In the genomic region with DNA sequence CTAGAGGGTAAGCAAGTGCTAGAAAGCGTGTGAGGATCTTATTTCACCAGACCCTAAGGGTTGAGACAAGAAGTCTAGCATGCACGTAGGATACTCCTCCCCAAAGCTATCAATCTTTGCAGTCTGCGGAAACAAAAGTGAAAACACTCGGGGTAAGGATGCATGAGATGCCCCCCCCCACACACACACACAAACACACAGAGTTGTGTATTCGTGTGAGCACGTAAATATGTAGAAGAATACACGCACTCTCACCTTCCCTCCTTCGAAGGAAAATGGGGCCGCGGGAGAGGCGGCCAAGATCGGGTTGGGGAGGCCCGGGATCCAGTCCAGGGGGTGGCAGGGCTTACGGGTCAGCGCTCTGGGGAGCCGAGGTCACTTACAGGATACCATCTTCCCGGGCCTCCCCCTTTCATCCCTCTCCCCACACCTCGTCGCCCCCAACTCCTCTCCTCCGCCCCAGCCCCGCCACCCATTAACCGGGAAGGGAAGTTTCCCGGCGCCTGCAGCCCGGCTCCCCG, we compare ENCODE assay signal across 8 cellular contexts. TPM values are rescaled to one million over a fixed set of nuclear protein-coding genes. Genes with fewer than 3 reads are reported as not detected.
DNase-seq lines count a peak whose midpoint lies in the region; ATAC-seq and TF ChIP-seq lines count a peak whose summit lies in the region.

No MANE protein-coding gene starts in this region.

- no peaks in the 10 kb centered on the region for H3K36me3 ChIP-seq in fibroblast of lung (ENCODE audit: control insufficient read depth, insufficient read depth, low read length)

- no peaks in the 10 kb centered on the region for H3K9me3 ChIP-seq in fibroblast of lung (ENCODE audit: control insufficient read depth, insufficient read depth, low read depth, low read length)

- H3K27ac Mint-ChIP-seq in nephron progenitor cell, result peak overlapping the region; percentile 77

- H3K4me3 Mint-ChIP-seq in nephron progenitor cell, result peak overlapping the region; percentile 92

- peaks cover 49% of the 10 kb centered on the region for H3K79me2 ChIP-seq in fibroblast of lung (ENCODE audit: control insufficient read depth, insufficient read depth, low read length)

- ATAC-seq in GM19397 (IDR thresholded peaks at IDR 0.05; ENCODE audit: unreplicated experiment) (peak; percentile 29), HG03442 (IDR thresholded peaks at IDR 0.05; ENCODE audit: unreplicated experiment) (peak; percentile 30)

- peaks cover 36% of the 10 kb centered on the region for H3K4me1 Mint-ChIP-seq in nephron progenitor cell

- peaks cover 3% of the 10 kb centered on the region for H3K27me3 Mint-ChIP-seq in nephron progenitor cell (ENCODE audit: low read depth, poor library complexity)

- H2AFZ ChIP-seq in fibroblast of lung (ENCODE audit: low read length), result peak overlapping the region; percentile 19

- no peaks in the 10 kb centered on the region for H3K27me3 ChIP-seq in fibroblast of lung (ENCODE audit: control insufficient read depth, insufficient read depth, low read length)

- H3K4me2 ChIP-seq in fibroblast of lung (ENCODE audit: extremely low read depth, insufficient read depth, low read length), result peak overlapping the region; percentile 81

- H3K4me1 ChIP-seq in fibroblast of lung (ENCODE audit: control insufficient read depth, extremely low read depth, insufficient read depth, low read length), result no peaks in the 10 kb centered on the region

- H3K27ac ChIP-seq in fibroblast of lung (ENCODE audit: insufficient read depth, low read length), result peak overlapping the region; percentile 86

- peaks cover 39% of the 10 kb centered on the region for H3K9me3 Mint-ChIP-seq in nephron progenitor cell

- peaks cover 40% of the 10 kb centered on the region for H3K36me3 Mint-ChIP-seq in nephron progenitor cell (ENCODE audit: low read depth)

- DNase-seq in EH (ENCODE audit: low read depth) (peak; percentile 29), fibroblast of lung (ENCODE audit: low read depth in 2 of 2) (peak; percentile 38 to 60), nephron progenitor cell (no peak), kidney glomerular epithelial cell (lab: John Stamatoyannopoulos, UW) (no peak), DMS114 treated with DMSO at 0.1 percent for 48 hours (lab: John Stamatoyannopoulos, UW; ENCODE audit: unreplicated experiment) (no peak)
- DNase-seq in activated CD4-positive, alpha-beta T cell treated with anti-CD3 and anti-CD28 coated beads for 48 hours, result peak; percentile 24

- H3K9ac ChIP-seq in fibroblast of lung (ENCODE audit: insufficient read depth, low read length), result peak overlapping the region; percentile 87

- TF ChIP-seq CTCF in fibroblast of lung (conservative IDR thresholded peaks at IDR 0.05 in 1 of 2, IDR thresholded peaks at IDR 0.05 in 1 of 2; ENCODE audit: low read depth in 1 of 2, low read length in 2 of 2), result no peak
- no peak for TF ChIP-seq CTCF in nephron progenitor cell (IDR thresholded peaks at IDR 0.05)

- H4K20me1 ChIP-seq in fibroblast of lung (ENCODE audit: control insufficient read depth, extremely low read depth, insufficient read depth, low read length), result no peaks in the 10 kb centered on the region

- peak overlapping the region; percentile 82 to 89 (median 84) for H3K4me3 ChIP-seq in fibroblast of lung (replicated peaks in 1 of 4; ENCODE audit: control extremely low read depth in 1 of 4, insufficient read depth in 1 of 4, low read depth in 3 of 4, low read length in 4 of 4)

RNA-seq across cellular contexts. Expression of a gene that starts 0.4 kb away (rescaled TPM):
- total RNA-seq in fibroblast of lung, result 21.3 and 22.8 TPM in 2 replicates
- 36.0 TPM in 2 replicates for polyA plus RNA-seq in fibroblast of lung
- polyA plus RNA-seq in fibroblast of lung (2012), result 29.6 and 34.9 TPM in 2 replicates
- 3.7 and 10.0 TPM in 2 replicates for polyA minus RNA-seq in fibroblast of lung (ENCODE audit: low replicate concordance)

RNA-seq across cellular contexts. Expression of a gene that starts 36.9 kb away (rescaled TPM):
- 25.7 and 29.9 TPM in 2 replicates for total RNA-seq in fibroblast of lung
- 32.1 and 39.9 TPM in 2 replicates for polyA plus RNA-seq in fibroblast of lung
- polyA plus RNA-seq in fibroblast of lung (2012), result 23.1 and 34.4 TPM in 2 replicates
- 2.9 and 3.4 TPM in 2 replicates for polyA minus RNA-seq in fibroblast of lung (ENCODE audit: low replicate concordance)

Comparison
In these comparisons a context has a peak if more than half of its experiments do, and no peak if none do; other contexts are left out.
1. DNase-seq: peak in EH (single experiment), activated CD4-positive, alpha-beta T cell treated with anti-CD3 and anti-CD28 coated beads for 48 hours (single experiment) and fibroblast of lung (2 of 2); none in nephron progenitor cell (single experiment), kidney glomerular epithelial cell (single experiment) and DMS114 treated with DMSO at 0.1 percent for 48 hours (single experiment).